27 cellular contexts compared by ENCODE assay signal in genomic region chr17:3527896-3528603, GRCh38. TPM values are rescaled to one million over a fixed set of nuclear protein-coding genes. Genes with fewer than 3 reads are reported as not detected.
DNase-seq lines count a peak whose midpoint lies in the region; ATAC-seq, FAIRE-seq and TF ChIP-seq lines count a peak whose summit lies in the region.
"Had no signal": no experiment of that assay in that cellular context is flagged by ENCODE, and none has a peak within 500 bp of the region (broad histone marks: within the 10 kb centered on the region; RNA-seq: fewer than 3 reads in every experiment).

No MANE protein-coding gene starts in this region.

- FAIRE-seq in kidney (lab: Jason Lieb, UNC) = no peak

- TF ChIP-seq CTCF in kidney (IDR thresholded peaks at IDR 0.05; ENCODE audit: borderline replicate concordance, extremely low read depth, insufficient read depth) (no peak), sigmoid colon (IDR thresholded peaks at IDR 0.05) (no peak)

- in situ Hi-C loops in GM23248 (cut with MboI) = no loop called here

- TF ChIP-seq POLR2A in sigmoid colon (IDR thresholded peaks at IDR 0.05) = no peak

- H2AFZ ChIP-seq in GM23248 = no peak overlapping the region
- H2AFZ ChIP-seq: GM23338, PC-9 had no signal

- ATAC-seq in HG03565 (IDR thresholded peaks at IDR 0.05; ENCODE audit: unreplicated experiment) (no peak), HG03108 (IDR thresholded peaks at IDR 0.05; ENCODE audit: unreplicated experiment) (no peak)
- ATAC-seq: activated T-cell treated with anti-CD3 and anti-CD28 coated beads, Interleukin-2, amount 50 U/mL, for 72 hours; GM23338 had no signal

- H3K27me3 ChIP-seq in sigmoid colon (peaks cover 0 to 10% (median 6%) of the 10 kb centered on the region in 3 donors), GM23248 (replicated peaks; ENCODE audit: insufficient read depth) (no peaks in the 10 kb centered on the region)
- H3K27me3 ChIP-seq: BE2C, upper lobe of left lung had no signal

- peak; percentile 72 for DNase-seq in UCSD-AML1 (lab: John Stamatoyannopoulos, UW; ENCODE audit: unreplicated experiment)
- no peak for DNase-seq in caudate nucleus (lab: John Stamatoyannopoulos, UW)
- DNase-seq in kidney = peak; percentile 31
- DNase-seq in sigmoid colon = peak; percentile 44
- no peak for DNase-seq in midbrain (lab: John Stamatoyannopoulos, UW)
- no peak for DNase-seq in GM23248
- DNase-seq: ACHN; activated B cell treated with CpG ODN at 0.5 μM for 24 hours; activated CD4-positive, alpha-beta T cell treated with anti-CD3 and anti-CD28 coated beads, Interleukin-2, amount 50 U/mL, for 4 hours; activated naive CD4-positive, alpha-beta T cell treated with anti-CD3 and anti-CD28 coated beads for 36 hours; activated T-cell treated with anti-CD3 and anti-CD28 coated beads, Interleukin-2, amount 50 U/mL, for 72 hours; BE2C; central memory CD4-positive, alpha-beta T cell; NCI-H1092; NCI-H187; NCI-H526; SHP77; stimulated activated CD4-positive, alpha-beta T cell treated with anti-CD3 and anti-CD28 coated beads, Interleukin-2, amount 100 ng/mL, for 24 hours; stomach; upper lobe of left lung had no signal

- H3K4me3 ChIP-seq in kidney (ENCODE audit: low read length in 2 of 2) = no peak overlapping the region
- H3K4me3 ChIP-seq in sigmoid colon = no peak overlapping the region
- no peak overlapping the region for H3K4me3 ChIP-seq in GM23248
- H3K4me3 ChIP-seq: GM23338, PC-9, smooth muscle cell, stomach, upper lobe of left lung had no signal

- H3K9me3 ChIP-seq in kidney (ENCODE audit: control insufficient read depth in 1 of 2, low read length in 2 of 2) (no peaks in the 10 kb centered on the region), sigmoid colon (no peaks in the 10 kb centered on the region), GM23248 (ENCODE audit: low read depth) (no peaks in the 10 kb centered on the region)
- H3K9me3 ChIP-seq: BE2C, stomach, upper lobe of left lung had no signal

- no peaks in the 10 kb centered on the region for H4K20me1 ChIP-seq in GM23248 (ENCODE audit: insufficient read depth)

- no peaks in the 10 kb centered on the region for H3K79me2 ChIP-seq in GM23248 (ENCODE audit: insufficient read depth)

- no peaks in the 10 kb centered on the region for H3F3A ChIP-seq in GM23248 (ENCODE audit: insufficient read depth)

- no peak for TF ChIP-seq EP300 in sigmoid colon (IDR thresholded peaks at IDR 0.05)

- intact Hi-C loops in kidney (cut with DNase I) = no loop called here
- intact Hi-C loops in sigmoid colon (cut with DNase I) = no loop called here

- 85 to 86% methylated on average over 18 of the region's 18 CpGs for WGBS in sigmoid colon, 2 donors
- 86 to 88% methylated on average over 18 of the region's 18 CpGs for WGBS in GM23248 (ENCODE audit: low coverage in 1 of 2, low lambda C conversion rate in 2 of 2, missing lambda C conversion rate in 2 of 2), 2 experiments

- H3K9ac ChIP-seq in kidney (ENCODE audit: low read length in 2 of 2) (no peak overlapping the region), GM23248 (no peak overlapping the region)

- peak overlapping the region; percentile 80 for H3K27ac ChIP-seq in caudate nucleus (ENCODE audit: low read depth, low read length)
- no peak overlapping the region for H3K27ac ChIP-seq in kidney (ENCODE audit: low read depth in 2 of 2, low read length in 2 of 2)
- no peak overlapping the region for H3K27ac ChIP-seq in sigmoid colon
- H3K27ac ChIP-seq in GM23248 = no peak overlapping the region
- H3K27ac ChIP-seq: PC-9, stomach, upper lobe of left lung had no signal

- H3K9me2 ChIP-seq in GM23248 (ENCODE audit: insufficient read depth) = no peaks in the 10 kb centered on the region

- H3K4me2 ChIP-seq in GM23248 (ENCODE audit: unreplicated experiment) = no peak overlapping the region
- H3K4me2 ChIP-seq: GM23338, smooth muscle cell had no signal

- no peaks in the 10 kb centered on the region for H3K36me3 ChIP-seq in kidney (ENCODE audit: control insufficient read depth in 1 of 2, insufficient read depth in 2 of 2, low read length in 2 of 2)
- H3K36me3 ChIP-seq in sigmoid colon = no peaks in the 10 kb centered on the region
- no peaks in the 10 kb centered on the region for H3K36me3 ChIP-seq in GM23248 (ENCODE audit: low read depth)
- H3K36me3 ChIP-seq: BE2C, stomach, upper lobe of left lung had no signal

- H3K4me1 ChIP-seq in kidney (ENCODE audit: control insufficient read depth in 1 of 2, insufficient read depth in 1 of 2, low read depth in 1 of 2, low read length in 2 of 2) (no peaks in the 10 kb centered on the region), sigmoid colon (no peaks in the 10 kb centered on the region), GM23248 (ENCODE audit: insufficient read depth) (0 out of 2 replicates have a peak, but pooled peaks cover 8% of the 10 kb centered on the region)
- H3K4me1 ChIP-seq: BE2C, upper lobe of left lung had no signal

RNA-seq across cellular contexts. Expression of gene TRPV3, which starts 29.6 kb away (rescaled TPM):
- total RNA-seq in kidney (1.2 TPM), sigmoid colon (1 to 10 TPM in 1 of 4 donors, under 1 TPM in 3; 0.14 to 3.3 (median 0.26) TPM)
- polyA plus RNA-seq in kidney (ENCODE audit: insufficient read depth, low read depth, low replicate concordance) (0.13 TPM), sigmoid colon (1 to 10 TPM; 1.8 to 3.2 (median 3.1) TPM), GM23248 (2016; fragmentation: Nextera tagmentation; extraction: Ambion mirVana) (0.35 and 0.41 TPM in 2 replicates)
- 0.89 and 1.1 TPM in 2 replicates for total RNA-seq in GM23248 (2014; rRNA removed; shearing (Covaris generic))

RNA-seq across cellular contexts. Expression of gene ASPA, which starts 52.3 kb away (rescaled TPM):
- total RNA-seq in kidney (5.1 TPM), sigmoid colon (1 to 10 TPM in 3 of 4 donors, under 1 TPM in 1; 0.95 to 8.0 (median 2.9) TPM)
- polyA plus RNA-seq in kidney (ENCODE audit: insufficient read depth, low read depth, low replicate concordance) (24.2 TPM), sigmoid colon (1 to 10 TPM in 2 of 3 donors, under 1 TPM in 1; 0.69 to 1.8 (median 1.1) TPM), GM23248 (2016; fragmentation: Nextera tagmentation; extraction: Ambion mirVana) (0.16 TPM in 2 replicates)
- 0.63 TPM in 1 of 2 replicates, not detected in the other for total RNA-seq in GM23248 (2014; rRNA removed; shearing (Covaris generic))
- total RNA-seq: activated B cell treated with CpG ODN at 0.5 μM for 24 hours, GM23338, HT-29, PC-9, smooth muscle cell had no signal
- polyA plus RNA-seq: smooth muscle cell had no signal

RNA-seq across cellular contexts. Expression of gene SPATA22, which starts 56.4 kb away (rescaled TPM):
- total RNA-seq in kidney (0.31 TPM), sigmoid colon (under 1 TPM in 2 of 4 donors, not detected in 2; 0.36 to 0.55 TPM)
- polyA plus RNA-seq in kidney (ENCODE audit: insufficient read depth, low read depth, low replicate concordance) (not detected), sigmoid colon (under 1 TPM in 1 of 3 donors, not detected in 2; 0.06 TPM), GM23248 (2016; fragmentation: Nextera tagmentation; extraction: Ambion mirVana) (not detected in 2 replicates)
- total RNA-seq in GM23248 (2014; rRNA removed; shearing (Covaris generic)) = not detected in 2 replicates
- total RNA-seq: activated B cell treated with CpG ODN at 0.5 μM for 24 hours; activated naive CD4-positive, alpha-beta T cell treated with anti-CD3 and anti-CD28 coated beads for 36 hours; GM23338; HT-29; myocyte; PC-9; smooth muscle cell had no signal
- polyA plus RNA-seq: GM23338, smooth muscle cell had no signal

Comparison
In these comparisons a context has a peak if more than half of its experiments do, and no peak if none do; other contexts are left out.
1. DNase-seq: peak in UCSD-AML1 (single experiment), kidney (single experiment) and sigmoid colon (single experiment); none in caudate nucleus (0 of 61), midbrain (single experiment) and GM23248 (single experiment).